ENCODE assay signal across 4 cellular contexts in genomic region chr7:32650356-32650755, GRCh38.
DNase-seq lines count a peak whose midpoint lies in the region; ATAC-seq, FAIRE-seq and TF ChIP-seq lines count a peak whose summit lies in the region.
"Not testable (repeated sequence)": the region's sequence is repeated elsewhere in the genome, so short reads cannot be mapped to it uniquely, and the experiment has no call there.

No MANE protein-coding gene starts in this region.

- H3K14ac ChIP-seq in H1 (ENCODE audit: insufficient read length): not testable (repeated sequence)

- H3K9me1 ChIP-seq in K562 (ENCODE audit: control insufficient read depth, insufficient read depth, low read length); keratinocyte (ENCODE audit: control insufficient read depth, extremely low read depth, insufficient read depth, low read length): not testable (repeated sequence)

- not testable (repeated sequence) for H2BK12ac ChIP-seq in H1 (ENCODE audit: low read depth, low read length)

- intact Hi-C loops in K562 (cut with micrococcal nuclease): not testable (repeated sequence)

- FAIRE-seq in K562 (lab: Jason Lieb, UNC); H1 (lab: Jason Lieb, UNC): not testable (repeated sequence)
- peak; percentile 13 for FAIRE-seq in keratinocyte (lab: Jason Lieb, UNC)

- H3K27ac ChIP-seq in K562 (ENCODE audit: extremely low read depth, low read depth, low read length); H1 (ENCODE audit: low read depth, low read length); keratinocyte (ENCODE audit: control insufficient read depth, insufficient read depth, low read length): not testable (repeated sequence)
- peak overlapping the region; percentile 0 for H3K27ac ChIP-seq in neutrophil

- H3K4me3 ChIP-seq in K562; H1 (ENCODE audit: extremely low read depth in 1 of 4, insufficient read depth in 2 of 4, low read depth in 3 of 4, low read length in 4 of 4); keratinocyte (ENCODE audit: control insufficient read depth in 2 of 3, extremely low read depth in 1 of 3, insufficient read depth in 2 of 3, low read depth in 1 of 3, low read length in 3 of 3); neutrophil (ENCODE audit: low read depth in 1 of 2, low read length in 1 of 2): not testable (repeated sequence)

- dilution Hi-C loops in keratinocyte (cut with MboI; ENCODE audit: extremely low pct_ligation_motif_present, low sequenced_read_pairs): not testable (repeated sequence)

- not testable (repeated sequence) for H3K79me1 ChIP-seq in H1 (ENCODE audit: low read depth, low read length)

- not testable (repeated sequence) for H3K23ac ChIP-seq in H1 (ENCODE audit: insufficient read length)

- TF ChIP-seq EP300 in K562 (IDR thresholded peaks at IDR 0.05; ENCODE audit: low read length); H1 (IDR thresholded peaks at IDR 0.05; ENCODE audit: borderline replicate concordance in 1 of 2, low read depth in 2 of 2, low read length in 2 of 2): not testable (repeated sequence)

- not testable (repeated sequence) for TF ChIP-seq POLR2A in K562 (conservative IDR thresholded peaks at IDR 0.05); H1 (IDR thresholded peaks at IDR 0.05; ENCODE audit: control extremely low read depth in 1 of 2, low read depth in 2 of 2, low read length in 2 of 2)

- not testable (repeated sequence) for TF ChIP-seq CTCF in K562 (IDR thresholded peaks at IDR 0.05 in 2 of 3, conservative IDR thresholded peaks at IDR 0.05 in 1 of 3; ENCODE audit: insufficient read depth in 2 of 3, low read depth in 1 of 3, low read length in 3 of 3); H1 (IDR thresholded peaks at IDR 0.05; ENCODE audit: control extremely low read depth in 1 of 3, insufficient read depth in 1 of 3, low read depth in 1 of 3, low read length in 3 of 3); keratinocyte (optimal IDR thresholded peaks at IDR 0.05 in 1 of 3, IDR thresholded peaks at IDR 0.05 in 1 of 3, conservative IDR thresholded peaks at IDR 0.05 in 1 of 3; ENCODE audit: extremely low read depth in 1 of 3, insufficient read depth in 2 of 3, low read length in 3 of 3); neutrophil (IDR thresholded peaks at IDR 0.05)

- in situ Hi-C loops in K562 (cut with MboI): not testable (repeated sequence)

- H3K9ac ChIP-seq in K562 (ENCODE audit: insufficient read depth in 1 of 2, low read depth in 2 of 2, low read length in 2 of 2); H1 (replicated peaks in 1 of 4; ENCODE audit: extremely low read depth in 1 of 4, low read depth in 3 of 4, low read length in 3 of 4); keratinocyte (ENCODE audit: control insufficient read depth, extremely low read depth, insufficient read depth, low read length): not testable (repeated sequence)

- H2BK20ac ChIP-seq in H1 (ENCODE audit: low read length): not testable (repeated sequence)

- DNase-seq in K562 (ENCODE audit: extremely low read depth in 1 of 4, low spot score in 3 of 4); H1 (ENCODE audit: low read depth in 1 of 2, low spot score in 2 of 2); keratinocyte (ENCODE audit: low read depth, low spot score): not testable (repeated sequence)

- not testable (repeated sequence) for H4K91ac ChIP-seq in H1 (replicated peaks; ENCODE audit: insufficient read length, low read length)

- not testable (repeated sequence) for H3K4me2 ChIP-seq in K562 (ENCODE audit: insufficient read depth, low read length); H1 (ENCODE audit: insufficient read depth in 1 of 2, low read depth in 2 of 2, low read length in 2 of 2); keratinocyte (ENCODE audit: control insufficient read depth, extremely low read depth, insufficient read depth, low read depth, low read length)

- not testable (repeated sequence) for BruUV-seq in K562 (replicated peaks; lab: Mats Ljungman, UMichigan)

- not testable (repeated sequence) for H3K4ac ChIP-seq in H1 (replicated peaks; ENCODE audit: insufficient read length, low read depth, low read length)

- H4K5ac ChIP-seq in H1 (ENCODE audit: insufficient read length, low read depth, low read length): not testable (repeated sequence)

- not testable (repeated sequence) for H2BK15ac ChIP-seq in H1 (ENCODE audit: low read length)

- H3K9me3 ChIP-seq in K562 (replicated peaks; ENCODE audit: control insufficient read depth, insufficient read depth, low read depth, low read length); H1 (ENCODE audit: insufficient read depth in 2 of 2, low read depth in 1 of 2, low read length in 1 of 2); keratinocyte (ENCODE audit: control insufficient read depth, low read depth, low read length); neutrophil: not testable (repeated sequence)

- not testable (repeated sequence) for H3K36me3 ChIP-seq in K562 (ENCODE audit: control insufficient read depth, insufficient read depth, low read length); H1 (ENCODE audit: control insufficient read depth in 2 of 4, insufficient read depth in 4 of 4, low read length in 3 of 4); keratinocyte (ENCODE audit: control insufficient read depth in 2 of 2, extremely low read depth in 1 of 2, insufficient read depth in 2 of 2, low read length in 2 of 2); neutrophil

- H3K4me1 ChIP-seq in K562 (replicated peaks in 1 of 2; ENCODE audit: control insufficient read depth in 2 of 2, insufficient read depth in 2 of 2, low read length in 2 of 2); H1 (replicated peaks in 1 of 4; ENCODE audit: control insufficient read depth in 3 of 4, insufficient read depth in 4 of 4, low read length in 3 of 4); keratinocyte (ENCODE audit: control insufficient read depth, extremely low read depth, insufficient read depth, low read length); neutrophil (ENCODE audit: control insufficient read depth in 1 of 2, insufficient read depth in 1 of 2, low read depth in 1 of 2, low read length in 1 of 2): not testable (repeated sequence)

- CTCF ChIA-PET in K562 (lab: Yijun Ruan, JAX; ENCODE audit: low intra/inter-chr PET ratio); H1 (lab: Charles Lee; ENCODE audit: partially characterized antibody): not testable (repeated sequence)

- H2BK120ac ChIP-seq in H1 (replicated peaks; ENCODE audit: low read depth, low read length): not testable (repeated sequence)

- H3K79me2 ChIP-seq in K562 (ENCODE audit: control insufficient read depth, insufficient read depth, low read length); H1 (ENCODE audit: control insufficient read depth in 1 of 2, insufficient read depth in 2 of 2, low read length in 2 of 2); keratinocyte (ENCODE audit: control insufficient read depth, insufficient read depth, low read length): not testable (repeated sequence)

- not testable (repeated sequence) for H2BK5ac ChIP-seq in H1 (ENCODE audit: low read depth, low read length)

- not testable (repeated sequence) for ATAC-seq in K562

- not testable (repeated sequence) for H2AK5ac ChIP-seq in H1 (ENCODE audit: low read depth, low read length)

- TF ChIP-seq RAD21 in K562 (CRISPR knock-in tag; conservative IDR thresholded peaks at IDR 0.05 in 1 of 2, IDR thresholded peaks at IDR 0.05 in 1 of 2); H1 (IDR thresholded peaks at IDR 0.05 in 1 of 2, conservative IDR thresholded peaks at IDR 0.05 in 1 of 2; ENCODE audit: low read depth in 2 of 2, low read length in 2 of 2): not testable (repeated sequence)

- not testable (repeated sequence) for H4K8ac ChIP-seq in H1 (ENCODE audit: extremely low read depth, insufficient read depth, low read length)

- H3K18ac ChIP-seq in H1 (ENCODE audit: extremely low read depth, low read length): not testable (repeated sequence)

- H3K56ac ChIP-seq in H1 (replicated peaks; ENCODE audit: insufficient read length, low read depth, low read length): not testable (repeated sequence)

- not testable (repeated sequence) for H2AFZ ChIP-seq in K562 (ENCODE audit: low read depth, low read length); H1 (ENCODE audit: low read length); keratinocyte (ENCODE audit: control insufficient read depth, low read length)

- WGBS in K562 (ENCODE audit: insufficient coverage, low coverage, missing lambda C conversion rate): 45% methylated on average over 1 of the region's 1 CpG
- WGBS in H1 (ENCODE audit: extremely low coverage in 1 of 2, insufficient coverage in 1 of 2, insufficient read length in 1 of 2, insufficient replicate concordance in 2 of 2, low coverage in 1 of 2, low lambda C conversion rate in 2 of 2, missing lambda C conversion rate in 1 of 2), 2 experiments: 92% methylated on average over 1 of the region's 1 CpG; no CpG with 5 or more reads in 1 of the 2 experiments

- H4K20me1 ChIP-seq in K562 (replicated peaks; ENCODE audit: control insufficient read depth, insufficient read depth, low read length); H1 (replicated peaks in 1 of 2; ENCODE audit: control insufficient read depth in 1 of 2, insufficient read depth in 2 of 2, low read length in 2 of 2); keratinocyte (ENCODE audit: control insufficient read depth, extremely low read depth, insufficient read depth, low read length): not testable (repeated sequence)

- POLR2A ChIA-PET in K562 (lab: Yijun Ruan, JAX): interaction anchor here (0.8 kb wide), 1 partner anchor 8 kb away, joined by 3 read pairs; no protein-coding TSS in a partner anchor
- POLR2A ChIA-PET in H1 (lab: Charles Lee; ENCODE audit: partially characterized antibody): not testable (repeated sequence)

- H3K27me3 ChIP-seq in K562 (ENCODE audit: control insufficient read depth in 2 of 2, insufficient read depth in 2 of 2, low read length in 2 of 2); H1 (replicated peaks in 1 of 4; ENCODE audit: control insufficient read depth in 3 of 4, extremely low read depth in 1 of 4, insufficient read depth in 3 of 4, low read length in 3 of 4); keratinocyte (ENCODE audit: control insufficient read depth, extremely low read depth, insufficient read depth, low read length); neutrophil: not testable (repeated sequence)

- H3K23me2 ChIP-seq in H1 (ENCODE audit: low read depth, low read length): not testable (repeated sequence)

TF ChIP-seq in H1, 55 proteins besides CTCF, POLR2A, EP300 and RAD21:
- TF ChIP-seq KDM1A (IDR thresholded peaks at IDR 0.05; ENCODE audit: borderline replicate concordance, low read length): peak; percentile 53; the same call in 1 of the 2 replicates
